In genomic region chr2:41854227-41854626, GRCh38 we compare ENCODE assay signal across 17 cellular contexts.
DNase-seq lines count a peak whose midpoint lies in the region; ATAC-seq, FAIRE-seq and TF ChIP-seq lines count a peak whose summit lies in the region.
"Had no signal": no experiment of that assay in that cellular context is flagged by ENCODE, and none has a peak within 500 bp of the region (broad histone marks: within the 10 kb centered on the region; RNA-seq: fewer than 3 reads in every experiment).

No MANE protein-coding gene starts in this region.

- TF ChIP-seq CTCF in RWPE2 (IDR thresholded peaks at IDR 0.05; ENCODE audit: poor library complexity, severe bottlenecking) (no peak), D721Med (IDR thresholded peaks at IDR 0.05; ENCODE audit: insufficient read depth, missing control alignments) (no peak)

- H3K27me3 ChIP-seq in RWPE2 (ENCODE audit: insufficient read depth, poor library complexity, severe bottlenecking), result no peaks in the 10 kb centered on the region
- H3K27me3 ChIP-seq: MG63 had no signal

- no peaks in the 10 kb centered on the region for H3K9me3 Mint-ChIP-seq in activated CD4-positive, alpha-beta memory T cell treated with anti-CD3 and anti-CD28 coated beads for 36 hours
- no peaks in the 10 kb centered on the region for H3K9me3 Mint-ChIP-seq in activated CD4-positive, alpha-beta memory T cell treated with anti-CD3 and anti-CD28 coated beads, Interleukin-2, amount 10 ng/mL, durations not matched to agents 7 days and 5 days
- H3K9me3 Mint-ChIP-seq: CD14-positive monocyte, mesothelial cell of epicardium, nephron progenitor cell had no signal

- no peak overlapping the region for H3K27ac Mint-ChIP-seq in activated CD4-positive, alpha-beta memory T cell treated with anti-CD3 and anti-CD28 coated beads for 36 hours
- no peak overlapping the region for H3K27ac Mint-ChIP-seq in activated CD4-positive, alpha-beta memory T cell treated with anti-CD3 and anti-CD28 coated beads, Interleukin-2, amount 10 ng/mL, durations not matched to agents 7 days and 5 days
- H3K27ac Mint-ChIP-seq: CD14-positive monocyte, mesothelial cell of epicardium, nephron progenitor cell had no signal

- intact Hi-C loops in activated CD4-positive, alpha-beta memory T cell treated with anti-CD3 and anti-CD28 coated beads for 36 hours (cut with micrococcal nuclease), result loop anchor here (1.0 to 10.0 kb wide), 3 partner anchors 14 to 381 kb away; no protein-coding TSS in a partner anchor

- CTCF ChIA-PET in activated CD4-positive, alpha-beta memory T cell treated with anti-CD3 and anti-CD28 coated beads for 36 hours (lab: Charles Lee), result interaction anchor here (0.8 to 6.0 kb wide), 7 partner anchors 10 to 233 kb away, joined by 3 to 97 read pairs (median 6); no protein-coding TSS in a partner anchor
- CTCF ChIA-PET in activated CD4-positive, alpha-beta memory T cell treated with anti-CD3 and anti-CD28 coated beads, Interleukin-2, amount 10 ng/mL, durations not matched to agents 7 days and 5 days (lab: Charles Lee), result interaction anchor here (0.7 to 5.2 kb wide), 8 partner anchors 10 to 269 kb away, joined by 3 to 49 read pairs (median 6); no protein-coding TSS in a partner anchor

- no peak overlapping the region for H3K27ac ChIP-seq in RWPE2 (ENCODE audit: poor library complexity, severe bottlenecking)
- H3K27ac ChIP-seq: SK-N-MC, thoracic aorta had no signal

- H3K4me1 Mint-ChIP-seq in activated CD4-positive, alpha-beta memory T cell treated with anti-CD3 and anti-CD28 coated beads for 36 hours (ENCODE audit: low read depth), result peaks cover 12% of the 10 kb centered on the region
- H3K4me1 Mint-ChIP-seq in activated CD4-positive, alpha-beta memory T cell treated with anti-CD3 and anti-CD28 coated beads, Interleukin-2, amount 10 ng/mL, durations not matched to agents 7 days and 5 days, result no peaks in the 10 kb centered on the region
- H3K4me1 Mint-ChIP-seq: CD14-positive monocyte had no signal

- H3K27me3 Mint-ChIP-seq in activated CD4-positive, alpha-beta memory T cell treated with anti-CD3 and anti-CD28 coated beads for 36 hours, result peaks cover 11% of the 10 kb centered on the region
- peaks cover 16% of the 10 kb centered on the region for H3K27me3 Mint-ChIP-seq in activated CD4-positive, alpha-beta memory T cell treated with anti-CD3 and anti-CD28 coated beads, Interleukin-2, amount 10 ng/mL, durations not matched to agents 7 days and 5 days

- H3K9me3 ChIP-seq in RWPE2 (ENCODE audit: severe bottlenecking), result no peaks in the 10 kb centered on the region
- H3K9me3 ChIP-seq: HAP-1, MG63, thoracic aorta had no signal

- FAIRE-seq in D721Med (lab: Jason Lieb, UNC), result no peak
- FAIRE-seq: GM12892 had no signal

- peak; percentile 34 for DNase-seq in activated CD4-positive, alpha-beta memory T cell treated with anti-CD3 and anti-CD28 coated beads for 36 hours
- DNase-seq in activated CD4-positive, alpha-beta memory T cell treated with anti-CD3 and anti-CD28 coated beads, Interleukin-2, amount 10 ng/mL, durations not matched to agents 7 days and 5 days, result no peak
- peak; percentile 53 for DNase-seq in Caki2 (ENCODE audit: low read depth)
- no peak for DNase-seq in RWPE2 (ENCODE audit: low spot score)
- peak; percentile 12 for DNase-seq in glomerular visceral epithelial cell (ENCODE audit: extremely low spot score)
- DNase-seq in D721Med (ENCODE audit: insufficient read length, low spot score), result no peak
- no peak for DNase-seq in activated gamma-delta T cell (lab: John Stamatoyannopoulos, UW)
- DNase-seq: activated CD4-positive, CD25-positive, alpha-beta regulatory T cell treated with anti-CD3 and anti-CD28 coated beads, Interleukin-2, amount 50 U/mL, for 72 hours had no signal

- peak; percentile 31; the same call in 1 of the 3 replicates for ATAC-seq in RWPE2 (ENCODE audit: low read depth)
- no peak for ATAC-seq in HG03108 (IDR thresholded peaks at IDR 0.05; ENCODE audit: unreplicated experiment)

- H3K4me1 ChIP-seq in RWPE2 (ENCODE audit: insufficient read depth, poor library complexity, severe bottlenecking), result peaks cover 2% of the 10 kb centered on the region
- H3K4me1 ChIP-seq: HAP-1 had no signal

- POLR2A ChIA-PET in activated CD4-positive, alpha-beta memory T cell treated with anti-CD3 and anti-CD28 coated beads for 36 hours (lab: Charles Lee), result interaction anchor here (0.7 kb wide), 1 partner anchor 13 kb away, joined by 3 read pairs; no protein-coding TSS in a partner anchor
- POLR2A ChIA-PET in activated CD4-positive, alpha-beta memory T cell treated with anti-CD3 and anti-CD28 coated beads, Interleukin-2, amount 10 ng/mL, durations not matched to agents 7 days and 5 days (lab: Charles Lee), result interaction anchor here (2.5 kb wide), 1 partner anchor 14 kb away, joined by 8 read pairs; no protein-coding TSS in a partner anchor

- H3K4me3 Mint-ChIP-seq in activated CD4-positive, alpha-beta memory T cell treated with anti-CD3 and anti-CD28 coated beads for 36 hours, result no peak overlapping the region
- H3K4me3 Mint-ChIP-seq in activated CD4-positive, alpha-beta memory T cell treated with anti-CD3 and anti-CD28 coated beads, Interleukin-2, amount 10 ng/mL, durations not matched to agents 7 days and 5 days, result no peak overlapping the region
- H3K4me3 Mint-ChIP-seq: CD14-positive monocyte, mesothelial cell of epicardium, nephron progenitor cell had no signal

- in situ Hi-C loops in Caki2 (cut with HindIII; ENCODE audit: low pct_unique_long_range_greater_than_20kb, low sequenced_read_pairs), result loop anchor here (25.0 kb wide), 1 partner anchor 233 kb away; no protein-coding TSS in a partner anchor

- H3K4me3 ChIP-seq in RWPE2 (ENCODE audit: severe bottlenecking), result no peak overlapping the region
- H3K4me3 ChIP-seq: HAP-1, MG63, SK-N-MC, thoracic aorta had no signal

- no peaks in the 10 kb centered on the region for H3K36me3 Mint-ChIP-seq in activated CD4-positive, alpha-beta memory T cell treated with anti-CD3 and anti-CD28 coated beads for 36 hours
- no peaks in the 10 kb centered on the region for H3K36me3 Mint-ChIP-seq in activated CD4-positive, alpha-beta memory T cell treated with anti-CD3 and anti-CD28 coated beads, Interleukin-2, amount 10 ng/mL, durations not matched to agents 7 days and 5 days (ENCODE audit: low read depth)
- H3K36me3 Mint-ChIP-seq: CD14-positive monocyte, mesothelial cell of epicardium had no signal

- H3K36me3 ChIP-seq in RWPE2 (ENCODE audit: low read depth), result no peaks in the 10 kb centered on the region
- H3K36me3 ChIP-seq: HAP-1, MG63, thoracic aorta had no signal

Comparison
In these comparisons a context has a peak if more than half of its experiments do, and no peak if none do; other contexts are left out.
1. DNase-seq: peak in activated CD4-positive, alpha-beta memory T cell treated with anti-CD3 and anti-CD28 coated beads for 36 hours (single experiment), Caki2 (single experiment) and glomerular visceral epithelial cell (single experiment); none in activated CD4-positive, alpha-beta memory T cell treated with anti-CD3 and anti-CD28 coated beads, Interleukin-2, amount 10 ng/mL, durations not matched to agents 7 days and 5 days (single experiment), RWPE2 (single experiment), D721Med (single experiment) and activated gamma-delta T cell (single experiment).